In the genomic region with DNA sequence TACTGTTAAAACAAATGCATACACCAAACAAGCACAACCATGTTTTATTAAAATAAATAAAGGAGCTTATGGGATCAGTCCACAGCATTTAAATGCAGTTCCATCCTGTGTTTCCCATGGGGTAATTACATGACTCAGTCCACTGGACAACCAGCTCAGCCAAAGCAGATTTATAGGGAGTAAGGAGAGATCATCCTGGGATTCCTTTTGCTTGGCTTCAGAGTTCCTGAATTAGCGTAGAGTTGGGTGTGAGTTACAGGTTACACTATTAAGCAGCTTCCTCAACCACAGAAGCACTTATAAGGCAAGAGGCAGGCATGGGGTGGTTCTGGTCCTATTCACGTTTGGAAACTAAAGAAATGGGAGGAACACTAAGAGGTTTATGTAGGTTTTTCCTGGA, we compare ENCODE assay signal across 12 cellular contexts.
DNase-seq lines count a peak whose midpoint lies in the region; ATAC-seq and TF ChIP-seq lines count a peak whose summit lies in the region.
"Had no signal": no experiment of that assay in that cellular context is flagged by ENCODE, and none has a peak within 500 bp of the region (broad histone marks: within the 10 kb centered on the region; RNA-seq: fewer than 3 reads in every experiment).

No MANE protein-coding gene starts in this region.

- ATAC-seq in GM23338, result no peak
- ATAC-seq: activated CD8-positive, alpha-beta T cell treated with anti-CD3 and anti-CD28 coated beads for 36 hours had no signal

- H3K27me3 ChIP-seq in GM23338 (ENCODE audit: insufficient read depth) (no peaks in the 10 kb centered on the region), SJCRH30 (no peaks in the 10 kb centered on the region), ascending aorta (no peaks in the 10 kb centered on the region)

- H3K36me3 ChIP-seq in GM23338 (ENCODE audit: insufficient read depth) (no peaks in the 10 kb centered on the region), SJCRH30 (no peaks in the 10 kb centered on the region), ascending aorta (no peaks in the 10 kb centered on the region)

- TF ChIP-seq CTCF in GM23338 (conservative IDR thresholded peaks at IDR 0.05; ENCODE audit: low read depth in 2 of 2), result no peak
- TF ChIP-seq CTCF in fibroblast of the aortic adventitia (IDR thresholded peaks at IDR 0.05; ENCODE audit: insufficient read depth, low read length), result no peak
- no peak for TF ChIP-seq CTCF in ascending aorta (IDR thresholded peaks at IDR 0.05)

- no peaks in the 10 kb centered on the region for H3K79me2 ChIP-seq in GM23338 (replicated peaks; ENCODE audit: insufficient read depth)

- intact Hi-C loops in ascending aorta (cut with DNase I), result no loop called here

- H3K4me1 Mint-ChIP-seq in GM23338, result no peaks in the 10 kb centered on the region

- H3K4me2 ChIP-seq in GM23338, result no peak overlapping the region

- H3K4me3 ChIP-seq in GM23338 (no peak overlapping the region), SJCRH30 (no peak overlapping the region), fibroblast of the aortic adventitia (ENCODE audit: low read depth, low read length) (no peak overlapping the region), ascending aorta (no peak overlapping the region)

- 0 out of 2 replicates have a peak overlapping the region, but pooled peaks have one; percentile 32 for H2AFZ ChIP-seq in GM23338

- H3K27me3 Mint-ChIP-seq in GM23338 (ENCODE audit: insufficient read depth, low read depth, poor library complexity), result no peaks in the 10 kb centered on the region
- H3K27me3 Mint-ChIP-seq: activated CD8-positive, alpha-beta T cell treated with anti-CD3 and anti-CD28 coated beads for 36 hours; dendritic cell treated with granulocyte-macrophage colony-stimulating factor and Interleukin-4, amounts not matched to agents 40 ng/mL and 50 ng/mL, for 4 days had no signal

- H3F3A ChIP-seq in GM23338 (replicated peaks; ENCODE audit: low read depth), result no peaks in the 10 kb centered on the region

- no peaks in the 10 kb centered on the region; the same call in 1 of the 2 replicates for H3K9me2 ChIP-seq in GM23338 (ENCODE audit: insufficient read depth)

- H3K27ac ChIP-seq in GM23338 (ENCODE audit: low read depth) (no peak overlapping the region), SJCRH30 (no peak overlapping the region), ascending aorta (no peak overlapping the region)

- H3K9me3 ChIP-seq in SJCRH30 (replicated peaks) (peaks cover 3% of the 10 kb centered on the region; the same call in 1 of the 2 replicates), ascending aorta (no peaks in the 10 kb centered on the region)

- H3K4me3 Mint-ChIP-seq in GM23338, result no peak overlapping the region
- H3K4me3 Mint-ChIP-seq: activated CD8-positive, alpha-beta T cell treated with anti-CD3 and anti-CD28 coated beads for 36 hours; dendritic cell treated with granulocyte-macrophage colony-stimulating factor and Interleukin-4, amounts not matched to agents 40 ng/mL and 50 ng/mL, for 4 days had no signal

- H3K4me1 ChIP-seq in GM23338 (ENCODE audit: insufficient read depth) (no peaks in the 10 kb centered on the region), SJCRH30 (peaks cover 26% of the 10 kb centered on the region), ascending aorta (no peaks in the 10 kb centered on the region)

- H3K27ac Mint-ChIP-seq in GM23338, result no peak overlapping the region
- H3K27ac Mint-ChIP-seq: activated CD8-positive, alpha-beta T cell treated with anti-CD3 and anti-CD28 coated beads for 36 hours; dendritic cell treated with granulocyte-macrophage colony-stimulating factor and Interleukin-4, amounts not matched to agents 40 ng/mL and 50 ng/mL, for 4 days had no signal

- no peaks in the 10 kb centered on the region for H4K20me1 ChIP-seq in GM23338 (replicated peaks; ENCODE audit: insufficient read depth)

- no peaks in the 10 kb centered on the region; the same call in none of the 3 replicates for H3K9me3 Mint-ChIP-seq in GM23338
- H3K9me3 Mint-ChIP-seq: activated CD8-positive, alpha-beta T cell treated with anti-CD3 and anti-CD28 coated beads for 36 hours; dendritic cell treated with granulocyte-macrophage colony-stimulating factor and Interleukin-4, amounts not matched to agents 40 ng/mL and 50 ng/mL, for 4 days had no signal

- no peak for DNase-seq in GM23338 (ENCODE audit: low spot score)
- DNase-seq in SJCRH30, result peak; percentile 22 to 47
- DNase-seq in fibroblast of the aortic adventitia (ENCODE audit: low read depth), result peak; percentile 37
- peak; percentile 54 for DNase-seq in stromal cell of bone marrow (ENCODE audit: low read depth)
- no peak for DNase-seq in ascending aorta (ENCODE audit: low spot score in 2 of 2)
- no peak for DNase-seq in T-helper 9 cell
- DNase-seq in globus pallidus (ENCODE audit: low spot score), result no peak
- DNase-seq: activated CD8-positive, alpha-beta T cell treated with anti-CD3 and anti-CD28 coated beads for 36 hours; C1 segment of cervical spinal cord; DND-41; NCI-H2171 had no signal

- no peaks in the 10 kb centered on the region for H3K36me3 Mint-ChIP-seq in GM23338 (ENCODE audit: low read depth)

TF ChIP-seq in GM23338, 12 proteins besides CTCF, POLR2A, EP300 and RAD21 (continues in another document):
- no peak for TF ChIP-seq CREB1 (CRISPR knock-in tag; IDR thresholded peaks at IDR 0.05; ENCODE audit: low read depth)
- TF ChIP-seq STAT1 (IDR thresholded peaks at IDR 0.05; ENCODE audit: unreplicated experiment), result no peak
- TF ChIP-seq ZNF114 (CRISPR knock-in tag; IDR thresholded peaks at IDR 0.05), result no peak
- no peak for TF ChIP-seq ZNF462 (CRISPR knock-in tag; IDR thresholded peaks at IDR 0.05)
- no peak for TF ChIP-seq EZH2 (IDR thresholded peaks at IDR 0.05; ENCODE audit: low read depth, unreplicated experiment)
- no peak for TF ChIP-seq EZH2phosphoT487 (IDR thresholded peaks at IDR 0.05; ENCODE audit: unreplicated experiment)
- no peak for TF ChIP-seq ETS1 (IDR thresholded peaks at IDR 0.05)

Comparison
In these comparisons a context has a peak if more than half of its experiments do, and no peak if none do; other contexts are left out.
1. DNase-seq: peak in SJCRH30 (2 of 2), fibroblast of the aortic adventitia (single experiment) and stromal cell of bone marrow (single experiment); none in GM23338 (single experiment), ascending aorta (0 of 2), T-helper 9 cell (single experiment) and globus pallidus (single experiment).